Comparison of ENCODE assay signal across 1 cellular context in the genomic region with DNA sequence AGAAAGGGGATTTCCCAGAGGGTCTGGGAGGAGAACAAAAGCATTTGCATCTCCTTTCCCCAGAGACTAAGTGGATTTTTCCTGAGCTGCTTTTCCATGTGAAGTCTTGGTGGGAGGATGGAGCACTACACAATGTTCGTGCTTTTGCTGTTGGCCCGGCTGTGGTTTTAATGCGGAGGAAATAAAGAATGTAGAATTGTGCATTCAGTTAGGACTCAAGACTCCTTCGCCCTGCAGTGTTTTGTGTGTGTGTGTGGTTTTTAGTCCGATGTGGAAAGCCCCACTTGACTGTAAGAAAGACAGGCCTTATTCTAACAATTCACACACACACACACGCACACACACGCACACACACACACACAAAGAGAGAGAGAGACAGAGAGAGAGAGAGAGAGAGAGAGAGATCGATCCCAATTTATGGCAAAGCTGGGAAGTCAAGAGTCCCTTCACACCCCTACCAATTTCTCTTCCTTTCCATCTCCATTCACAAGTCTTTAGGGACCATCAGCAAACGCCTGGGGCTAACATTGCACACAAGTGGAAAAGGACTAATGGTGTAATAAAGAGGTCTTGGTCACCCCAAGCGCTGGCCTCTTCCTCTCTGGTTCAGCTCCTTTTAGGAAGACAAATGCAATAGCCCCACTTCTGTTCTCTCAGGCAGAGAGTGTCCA.
TF ChIP-seq lines count a peak whose summit lies in the region.

No MANE protein-coding gene starts in this region.

TF ChIP-seq in H1, 55 proteins besides CTCF, POLR2A, EP300 and RAD21 (continued from another document):
- TF ChIP-seq, protein P1, sequence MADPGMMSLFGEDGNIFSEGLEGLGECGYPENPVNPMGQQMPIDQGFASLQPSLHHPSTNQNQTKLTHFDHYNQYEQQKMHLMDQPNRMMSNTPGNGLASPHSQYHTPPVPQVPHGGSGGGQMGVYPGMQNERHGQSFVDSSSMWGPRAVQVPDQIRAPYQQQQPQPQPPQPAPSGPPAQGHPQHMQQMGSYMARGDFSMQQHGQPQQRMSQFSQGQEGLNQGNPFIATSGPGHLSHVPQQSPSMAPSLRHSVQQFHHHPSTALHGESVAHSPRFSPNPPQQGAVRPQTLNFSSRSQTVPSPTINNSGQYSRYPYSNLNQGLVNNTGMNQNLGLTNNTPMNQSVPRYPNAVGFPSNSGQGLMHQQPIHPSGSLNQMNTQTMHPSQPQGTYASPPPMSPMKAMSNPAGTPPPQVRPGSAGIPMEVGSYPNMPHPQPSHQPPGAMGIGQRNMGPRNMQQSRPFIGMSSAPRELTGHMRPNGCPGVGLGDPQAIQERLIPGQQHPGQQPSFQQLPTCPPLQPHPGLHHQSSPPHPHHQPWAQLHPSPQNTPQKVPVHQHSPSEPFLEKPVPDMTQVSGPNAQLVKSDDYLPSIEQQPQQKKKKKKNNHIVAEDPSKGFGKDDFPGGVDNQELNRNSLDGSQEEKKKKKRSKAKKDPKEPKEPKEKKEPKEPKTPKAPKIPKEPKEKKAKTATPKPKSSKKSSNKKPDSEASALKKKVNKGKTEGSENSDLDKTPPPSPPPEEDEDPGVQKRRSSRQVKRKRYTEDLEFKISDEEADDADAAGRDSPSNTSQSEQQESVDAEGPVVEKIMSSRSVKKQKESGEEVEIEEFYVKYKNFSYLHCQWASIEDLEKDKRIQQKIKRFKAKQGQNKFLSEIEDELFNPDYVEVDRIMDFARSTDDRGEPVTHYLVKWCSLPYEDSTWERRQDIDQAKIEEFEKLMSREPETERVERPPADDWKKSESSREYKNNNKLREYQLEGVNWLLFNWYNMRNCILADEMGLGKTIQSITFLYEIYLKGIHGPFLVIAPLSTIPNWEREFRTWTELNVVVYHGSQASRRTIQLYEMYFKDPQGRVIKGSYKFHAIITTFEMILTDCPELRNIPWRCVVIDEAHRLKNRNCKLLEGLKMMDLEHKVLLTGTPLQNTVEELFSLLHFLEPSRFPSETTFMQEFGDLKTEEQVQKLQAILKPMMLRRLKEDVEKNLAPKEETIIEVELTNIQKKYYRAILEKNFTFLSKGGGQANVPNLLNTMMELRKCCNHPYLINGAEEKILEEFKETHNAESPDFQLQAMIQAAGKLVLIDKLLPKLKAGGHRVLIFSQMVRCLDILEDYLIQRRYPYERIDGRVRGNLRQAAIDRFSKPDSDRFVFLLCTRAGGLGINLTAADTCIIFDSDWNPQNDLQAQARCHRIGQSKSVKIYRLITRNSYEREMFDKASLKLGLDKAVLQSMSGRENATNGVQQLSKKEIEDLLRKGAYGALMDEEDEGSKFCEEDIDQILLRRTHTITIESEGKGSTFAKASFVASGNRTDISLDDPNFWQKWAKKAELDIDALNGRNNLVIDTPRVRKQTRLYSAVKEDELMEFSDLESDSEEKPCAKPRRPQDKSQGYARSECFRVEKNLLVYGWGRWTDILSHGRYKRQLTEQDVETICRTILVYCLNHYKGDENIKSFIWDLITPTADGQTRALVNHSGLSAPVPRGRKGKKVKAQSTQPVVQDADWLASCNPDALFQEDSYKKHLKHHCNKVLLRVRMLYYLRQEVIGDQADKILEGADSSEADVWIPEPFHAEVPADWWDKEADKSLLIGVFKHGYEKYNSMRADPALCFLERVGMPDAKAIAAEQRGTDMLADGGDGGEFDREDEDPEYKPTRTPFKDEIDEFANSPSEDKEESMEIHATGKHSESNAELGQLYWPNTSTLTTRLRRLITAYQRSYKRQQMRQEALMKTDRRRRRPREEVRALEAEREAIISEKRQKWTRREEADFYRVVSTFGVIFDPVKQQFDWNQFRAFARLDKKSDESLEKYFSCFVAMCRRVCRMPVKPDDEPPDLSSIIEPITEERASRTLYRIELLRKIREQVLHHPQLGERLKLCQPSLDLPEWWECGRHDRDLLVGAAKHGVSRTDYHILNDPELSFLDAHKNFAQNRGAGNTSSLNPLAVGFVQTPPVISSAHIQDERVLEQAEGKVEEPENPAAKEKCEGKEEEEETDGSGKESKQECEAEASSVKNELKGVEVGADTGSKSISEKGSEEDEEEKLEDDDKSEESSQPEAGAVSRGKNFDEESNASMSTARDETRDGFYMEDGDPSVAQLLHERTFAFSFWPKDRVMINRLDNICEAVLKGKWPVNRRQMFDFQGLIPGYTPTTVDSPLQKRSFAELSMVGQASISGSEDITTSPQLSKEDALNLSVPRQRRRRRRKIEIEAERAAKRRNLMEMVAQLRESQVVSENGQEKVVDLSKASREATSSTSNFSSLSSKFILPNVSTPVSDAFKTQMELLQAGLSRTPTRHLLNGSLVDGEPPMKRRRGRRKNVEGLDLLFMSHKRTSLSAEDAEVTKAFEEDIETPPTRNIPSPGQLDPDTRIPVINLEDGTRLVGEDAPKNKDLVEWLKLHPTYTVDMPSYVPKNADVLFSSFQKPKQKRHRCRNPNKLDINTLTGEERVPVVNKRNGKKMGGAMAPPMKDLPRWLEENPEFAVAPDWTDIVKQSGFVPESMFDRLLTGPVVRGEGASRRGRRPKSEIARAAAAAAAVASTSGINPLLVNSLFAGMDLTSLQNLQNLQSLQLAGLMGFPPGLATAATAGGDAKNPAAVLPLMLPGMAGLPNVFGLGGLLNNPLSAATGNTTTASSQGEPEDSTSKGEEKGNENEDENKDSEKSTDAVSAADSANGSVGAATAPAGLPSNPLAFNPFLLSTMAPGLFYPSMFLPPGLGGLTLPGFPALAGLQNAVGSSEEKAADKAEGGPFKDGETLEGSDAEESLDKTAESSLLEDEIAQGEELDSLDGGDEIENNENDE (IDR thresholded peaks at IDR 0.05; ENCODE audit: insufficient replicate concordance, low read length), result no peak
- TF ChIP-seq CTBP2 (IDR thresholded peaks at IDR 0.05; ENCODE audit: borderline replicate concordance, insufficient read depth, insufficient read length, low read length), result no peak
- TF ChIP-seq, protein P2, sequence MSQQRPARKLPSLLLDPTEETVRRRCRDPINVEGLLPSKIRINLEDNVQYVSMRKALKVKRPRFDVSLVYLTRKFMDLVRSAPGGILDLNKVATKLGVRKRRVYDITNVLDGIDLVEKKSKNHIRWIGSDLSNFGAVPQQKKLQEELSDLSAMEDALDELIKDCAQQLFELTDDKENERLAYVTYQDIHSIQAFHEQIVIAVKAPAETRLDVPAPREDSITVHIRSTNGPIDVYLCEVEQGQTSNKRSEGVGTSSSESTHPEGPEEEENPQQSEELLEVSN (IDR thresholded peaks at IDR 0.05), result no peak
